ENCODE assay signal across 8 cellular contexts in the genomic region with DNA sequence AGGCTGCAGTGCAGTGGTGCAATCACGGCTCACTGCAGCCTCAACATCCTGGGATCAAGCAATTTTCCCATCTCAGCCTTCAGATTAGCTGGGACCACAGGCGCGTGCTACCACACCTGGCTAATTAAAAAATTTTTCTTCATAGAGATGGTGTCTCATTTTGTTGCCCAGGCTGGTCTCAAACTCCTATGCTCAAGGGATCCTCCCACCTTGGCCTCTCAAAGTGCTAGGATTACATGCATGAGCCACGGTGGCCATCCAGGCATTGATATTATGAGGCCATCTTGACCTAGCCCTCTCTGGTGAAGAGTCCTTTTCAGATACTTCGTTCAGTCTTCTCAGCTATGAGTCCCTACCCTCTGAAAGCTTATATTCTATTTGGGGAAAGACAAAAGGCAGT. TPM values are rescaled to one million over a fixed set of nuclear protein-coding genes. Genes with fewer than 3 reads are reported as not detected.
DNase-seq lines count a peak whose midpoint lies in the region; TF ChIP-seq lines count a peak whose summit lies in the region.
"Had no signal": no experiment of that assay in that cellular context is flagged by ENCODE, and none has a peak within 500 bp of the region (broad histone marks: within the 10 kb centered on the region; RNA-seq: fewer than 3 reads in every experiment).

No MANE protein-coding gene starts in this region.

- peaks cover 66% of the 10 kb centered on the region for H3K4me1 Mint-ChIP-seq in HFFc6 (ENCODE audit: low read depth)

- H3K9me3 Mint-ChIP-seq in HFFc6, result no peaks in the 10 kb centered on the region

- H3K4me1 ChIP-seq in esophagus muscularis mucosa, result peaks cover 4 to 47% (median 40%) of the 10 kb centered on the region in 4 donors
- H3K4me1 ChIP-seq in spleen, result peaks cover 35 to 100% (median 89%) of the 10 kb centered on the region in 6 donors

- no peaks in the 10 kb centered on the region for H3K9me2 ChIP-seq in SU-DHL-6 (replicated peaks; ENCODE audit: insufficient read depth, low read length)

- H3K27me3 ChIP-seq in SU-DHL-6 (ENCODE audit: low read length) (no peaks in the 10 kb centered on the region), esophagus muscularis mucosa (no peaks in the 10 kb centered on the region), spleen (replicated peaks in 1 of 7) (no peaks in the 10 kb centered on the region)
- H3K27me3 ChIP-seq: adrenal gland had no signal

- peak overlapping the region; percentile 99 for H3K27ac Mint-ChIP-seq in HFFc6

- no peak for TF ChIP-seq POLR2A in esophagus muscularis mucosa (IDR thresholded peaks at IDR 0.05; ENCODE audit: low read depth)
- no peak for TF ChIP-seq POLR2A in spleen (IDR thresholded peaks at IDR 0.05)

- no peak for TF ChIP-seq CTCF in HFFc6 (IDR thresholded peaks at IDR 0.05)
- no peak for TF ChIP-seq CTCF in SU-DHL-6 (IDR thresholded peaks at IDR 0.05; ENCODE audit: insufficient read depth, low read length, poor library complexity, severe bottlenecking)
- TF ChIP-seq CTCF in esophagus muscularis mucosa (IDR thresholded peaks at IDR 0.05), result no peak
- no peak for TF ChIP-seq CTCF in spleen (IDR thresholded peaks at IDR 0.05 in 8 of 11, conservative IDR thresholded peaks at IDR 0.05 in 3 of 11)

- intact Hi-C loops in esophagus muscularis mucosa (cut with DNase I) (loop anchor here (10.0 kb wide), 1 partner anchor 196 kb away; a partner anchor contains a TSS), spleen (cut with DNase I; ENCODE audit: low total_unique reads) (loop anchor here (10.0 kb wide), 1 partner anchor 196 kb away; a partner anchor contains a TSS)

- H3F3A ChIP-seq in SU-DHL-6 (ENCODE audit: insufficient read depth), result peaks cover 35% of the 10 kb centered on the region

- no peak for TF ChIP-seq EP300 in esophagus muscularis mucosa (IDR thresholded peaks at IDR 0.05)

- peak overlapping the region; percentile 66; the same call in 1 of the 2 replicates for H3K9ac ChIP-seq in SU-DHL-6 (ENCODE audit: low read length)

- no peaks in the 10 kb centered on the region for H4K20me1 ChIP-seq in SU-DHL-6 (ENCODE audit: low read depth, low read length)

- DNase-seq in HFFc6, result no peak
- DNase-seq in esophagus muscularis mucosa (ENCODE audit: extremely low spot score), result peak; percentile 86
- DNase-seq in spleen, result no peak
- DNase-seq in NCI-H1694 (lab: John Stamatoyannopoulos, UW), result no peak
- no peak for DNase-seq in activated CD8-positive, alpha-beta memory T cell treated with anti-CD3 and anti-CD28 coated beads, Interleukin-2, amount 50 U/mL, for 4 hours
- no peak for DNase-seq in GDM1 (lab: John Stamatoyannopoulos, UW)
- DNase-seq: adrenal gland had no signal

- H3K79me2 ChIP-seq in SU-DHL-6 (ENCODE audit: insufficient read depth, low read length), result peaks cover 36% of the 10 kb centered on the region

- H3K27ac ChIP-seq in SU-DHL-6 (ENCODE audit: low read depth, low read length) (peak overlapping the region; percentile 88), esophagus muscularis mucosa (replicated peaks in 1 of 4) (peak overlapping the region in 2 of 4 donors; percentile 82 to 83), spleen (peak overlapping the region; percentile 79 to 97 (median 94))

- H3K9me3 ChIP-seq in SU-DHL-6 (ENCODE audit: insufficient read depth, low read length), result no peaks in the 10 kb centered on the region
- no peaks in the 10 kb centered on the region for H3K9me3 ChIP-seq in esophagus muscularis mucosa
- no peaks in the 10 kb centered on the region for H3K9me3 ChIP-seq in spleen
- H3K9me3 ChIP-seq: adrenal gland had no signal

- H2AFZ ChIP-seq in SU-DHL-6 (ENCODE audit: low read depth, low read length, severe bottlenecking), result no peak overlapping the region

- WGBS in esophagus muscularis mucosa, result 79% methylated on average over 5 of the region's 5 CpGs
- WGBS in spleen, 5 donors, result 59 to 72% (median 67%) methylated on average over 5 of the region's 5 CpGs

- H3K4me2 ChIP-seq in SU-DHL-6 (ENCODE audit: low read depth, low read length, poor library complexity, severe bottlenecking), result peak overlapping the region; percentile 99

- no peaks in the 10 kb centered on the region for H3K27me3 Mint-ChIP-seq in HFFc6 (ENCODE audit: insufficient read depth)

- no peaks in the 10 kb centered on the region for H3K36me3 ChIP-seq in SU-DHL-6 (ENCODE audit: low read length)
- no peaks in the 10 kb centered on the region for H3K36me3 ChIP-seq in esophagus muscularis mucosa
- H3K36me3 ChIP-seq in spleen, result no peaks in the 10 kb centered on the region
- H3K36me3 ChIP-seq: adrenal gland had no signal

- H3K4me3 ChIP-seq in SU-DHL-6 (ENCODE audit: insufficient read depth, low read length, poor library complexity, severe bottlenecking), result peak overlapping the region; percentile 51
- H3K4me3 ChIP-seq in esophagus muscularis mucosa, result peak overlapping the region; percentile 54 to 67 (median 63)
- H3K4me3 ChIP-seq in spleen, result peak overlapping the region; percentile 34 to 72 (median 52)

- peak overlapping the region; percentile 98 for H3K4me3 Mint-ChIP-seq in HFFc6

- peaks cover 6% of the 10 kb centered on the region; the same call in 1 of the 2 replicates for H3K36me3 Mint-ChIP-seq in HFFc6 (ENCODE audit: low read depth)

RNA-seq across cellular contexts. Expression of a gene that starts 1.1 kb away (rescaled TPM):
- 10 to 100 TPM; 10.4 to 15.4 (median 14.4) TPM for total RNA-seq in HFFc6 (2021; fragmentation: NEBNext Ultra II Directional; extraction: Animal tissue kit (Norgen Biotek cat#: 25700))
- total RNA-seq in esophagus muscularis mucosa (10 to 100 TPM in 1 of 4 donors, 1 to 10 TPM in 3; 4.9 to 17.9 (median 5.3) TPM), spleen (100 to 1,000 TPM in 1 of 7 donors, 10 to 100 TPM in 6; 67.1 to 100 (median 91.8) TPM)
- 10 to 100 TPM; 20.3 to 41.9 (median 29.3) TPM for polyA plus RNA-seq in spleen
